16 cellular contexts compared by ENCODE assay signal in the genomic region with DNA sequence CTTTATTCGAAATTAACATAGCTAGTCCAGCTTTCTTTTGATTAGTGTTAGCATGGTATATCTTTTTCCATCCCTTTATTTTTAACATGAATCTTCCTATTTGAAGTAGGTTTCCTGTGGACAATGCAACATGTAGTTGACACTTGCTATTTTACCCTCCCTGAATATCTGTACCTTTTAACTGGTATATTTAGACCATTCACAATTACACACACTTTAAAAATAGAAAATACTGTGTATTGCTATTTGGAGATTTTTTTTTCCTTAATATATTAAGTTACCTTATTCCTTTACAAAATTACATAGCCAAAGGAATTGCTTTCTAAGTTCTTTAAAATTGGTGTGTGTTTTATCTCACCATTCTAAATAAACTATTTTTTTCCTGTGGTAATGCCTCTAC. TPM values are rescaled to one million over a fixed set of nuclear protein-coding genes. Genes with fewer than 3 reads are reported as not detected.
DNase-seq lines count a peak whose midpoint lies in the region; ATAC-seq, FAIRE-seq and TF ChIP-seq lines count a peak whose summit lies in the region.
"Had no signal": no experiment of that assay in that cellular context is flagged by ENCODE, and none has a peak within 500 bp of the region (broad histone marks: within the 10 kb centered on the region; RNA-seq: fewer than 3 reads in every experiment).

No MANE protein-coding gene starts in this region.

- in situ Hi-C loops in K562 (cut with MboI), result no loop called here

- no peak overlapping the region for H2AFZ ChIP-seq in K562 (ENCODE audit: low read depth, low read length)

- H3K27me3 ChIP-seq in K562 (ENCODE audit: control insufficient read depth in 2 of 2, insufficient read depth in 2 of 2, low read length in 2 of 2) (no peaks in the 10 kb centered on the region), layer of hippocampus (ENCODE audit: control insufficient read depth, insufficient read depth, low read length) (no peaks in the 10 kb centered on the region)
- H3K27me3 ChIP-seq: BLaER1 treated with 17β-estradiol and CSF1 and Interleukin-3, amounts not matched to agents 10 nM and 100 nM had no signal

- H3K27ac ChIP-seq in K562 (ENCODE audit: extremely low read depth, low read depth, low read length) (no peak overlapping the region), layer of hippocampus (ENCODE audit: low read depth, low read length) (peak overlapping the region; percentile 76), temporal lobe (ENCODE audit: low read depth, low read length) (peak overlapping the region; percentile 75)
- H3K27ac ChIP-seq: BLaER1 treated with 17β-estradiol and CSF1 and Interleukin-3, amounts not matched to agents 10 nM and 100 nM had no signal

- intact Hi-C loops in left ventricle myocardium superior (cut with micrococcal nuclease), result no loop called here
- intact Hi-C loops in cardiac septum (cut with DNase I), result no loop called here
- intact Hi-C loops in K562 (cut with micrococcal nuclease), result no loop called here

- H3K4me1 ChIP-seq in K562 (replicated peaks in 1 of 2; ENCODE audit: control insufficient read depth in 2 of 2, insufficient read depth in 2 of 2, low read length in 2 of 2), result peaks cover 0 to 3% of the 10 kb centered on the region in 2 experiments; a peak in 2 of 5 replicates

- no peak overlapping the region for H3K9ac ChIP-seq in K562 (ENCODE audit: insufficient read depth in 1 of 2, low read depth in 2 of 2, low read length in 2 of 2)
- H3K9ac ChIP-seq: BLaER1 treated with 17β-estradiol and CSF1 and Interleukin-3, amounts not matched to agents 10 nM and 100 nM had no signal

- DNase-seq in left ventricle myocardium superior (no peak), cardiac septum (ENCODE audit: low spot score) (no peak), K562 (ENCODE audit: extremely low read depth in 1 of 4, low spot score in 3 of 4) (no peak), glomerular visceral epithelial cell (ENCODE audit: extremely low spot score) (no peak), NCI-H510A (lab: John Stamatoyannopoulos, UW) (no peak)
- DNase-seq: Calu3; CD8-positive, alpha-beta T cell; DMS79 treated with DMSO at 0.1 percent for 48 hours; GF-D8; GOT3; H7 had no signal

- no peak overlapping the region for H3K4me2 ChIP-seq in K562 (ENCODE audit: insufficient read depth, low read length)
- H3K4me2 ChIP-seq: BLaER1 treated with 17β-estradiol and CSF1 and Interleukin-3, amounts not matched to agents 10 nM and 100 nM had no signal

- H3K9me1 ChIP-seq in K562 (ENCODE audit: control insufficient read depth, insufficient read depth, low read length), result no peaks in the 10 kb centered on the region

- ATAC-seq in left ventricle myocardium superior (peak; percentile 40), K562 (no peak)
- ATAC-seq: CD8-positive, alpha-beta T cell; GM12878; HCT116 had no signal

- no TSS peak for BruUV-seq in K562 (replicated peaks; lab: Mats Ljungman, UMichigan)

- no peak for TF ChIP-seq CTCF in K562 (IDR thresholded peaks at IDR 0.05 in 2 of 3, conservative IDR thresholded peaks at IDR 0.05 in 1 of 3; ENCODE audit: insufficient read depth in 2 of 3, low read depth in 1 of 3, low read length in 3 of 3)

- H3K4me3 ChIP-seq in K562, result no peak overlapping the region
- H3K4me3 ChIP-seq: BLaER1 treated with 17β-estradiol and CSF1 and Interleukin-3, amounts not matched to agents 10 nM and 100 nM; GM12878 had no signal

- 0% methylated on average over 1 of the region's 1 CpG for WGBS in K562 (ENCODE audit: insufficient coverage, low coverage, missing lambda C conversion rate)

- TF ChIP-seq POLR2A in K562 (conservative IDR thresholded peaks at IDR 0.05), result no peak

- H3K9me3 ChIP-seq in K562 (replicated peaks; ENCODE audit: control insufficient read depth, insufficient read depth, low read depth, low read length), result no peaks in the 10 kb centered on the region

- H3K36me3 ChIP-seq in K562 (ENCODE audit: control insufficient read depth, insufficient read depth, low read length), result no peaks in the 10 kb centered on the region

- no peaks in the 10 kb centered on the region for H3K79me2 ChIP-seq in K562 (ENCODE audit: control insufficient read depth, insufficient read depth, low read length)

- POLR2A ChIA-PET in K562 (lab: Yijun Ruan, JAX), result no interaction called here

- no peak for FAIRE-seq in K562 (lab: Jason Lieb, UNC)
- FAIRE-seq: GM12878 had no signal

- 0 out of 2 replicates have a peak, but pooled peaks cover 6% of the 10 kb centered on the region for H4K20me1 ChIP-seq in K562 (replicated peaks; ENCODE audit: control insufficient read depth, insufficient read depth, low read length)
- H4K20me1 ChIP-seq: BLaER1 treated with 17β-estradiol and CSF1 and Interleukin-3, amounts not matched to agents 10 nM and 100 nM had no signal

- TF ChIP-seq RAD21 in K562 (CRISPR knock-in tag; conservative IDR thresholded peaks at IDR 0.05 in 1 of 2, IDR thresholded peaks at IDR 0.05 in 1 of 2), result no peak

- no peak for TF ChIP-seq EP300 in K562 (IDR thresholded peaks at IDR 0.05; ENCODE audit: low read length)

- CTCF ChIA-PET in K562 (lab: Yijun Ruan, JAX; ENCODE audit: low intra/inter-chr PET ratio), result no interaction called here

TF ChIP-seq in K562, 482 proteins besides CTCF, POLR2A, EP300 and RAD21:
- TF ChIP-seq ZNF79 (CRISPR knock-in tag; IDR thresholded peaks at IDR 0.05; ENCODE audit: low read depth) (0 out of 2 replicates have a peak, but pooled peaks have one; percentile 64), TEAD2 (tag; IDR thresholded peaks at IDR 0.05) (no peak), RBM14 (IDR thresholded peaks at IDR 0.05; ENCODE audit: borderline replicate concordance, insufficient read depth, low read depth, low read length) (no peak)

RNA-seq across cellular contexts. Expression of a gene that starts 15.0 kb away (rescaled TPM):
- total RNA-seq in left ventricle myocardium superior (15.6 TPM), cardiac septum (11.7 TPM), K562 (2014; rRNA removed) (6.4 and 8.2 TPM in 2 replicates), K562 (2014; rRNA removed; fragmentation: Illumina TruSeq; extraction: Trizol) (6.0 and 6.7 TPM in 2 replicates), K562 (2015; rRNA removed; fragmentation: Illumina TruSeq; extraction: Trizol) (4.7 and 5.7 TPM in 2 replicates), K562 (2021) (8.8 and 11.3 TPM in 2 replicates), temporal lobe (36.9 TPM)
- 11.4 and 21.2 TPM in 2 replicates for total RNA-seq in K562 (2011; cell fraction: chromatin; rRNA removed; ENCODE audit: low replicate concordance)
- total RNA-seq in K562 (2011; cell fraction: nucleolus; rRNA removed), result 9.5 and 10.4 TPM in 2 replicates
- 8.9 and 16.6 TPM in 2 replicates for total RNA-seq in K562 (2011; cell fraction: nucleoplasm; rRNA removed)
- polyA plus RNA-seq in K562 (2011; rRNA removed) (9.2 and 12.1 TPM in 2 replicates), K562 (2014; fragmentation: Illumina TruSeq; extraction: Trizol) (6.1 and 7.4 TPM in 2 replicates), K562 (2014; fragmentation: Nextera tagmentation; extraction: Ambion mirVana) (1 to 10 TPM in 1 of 2 experiments, under 1 TPM in 1; 0.96 to 1.4 TPM), K562 (2014; rRNA removed) (6.2 and 7.0 TPM in 2 replicates)
- polyA plus RNA-seq in K562 (2011; cell fraction: cytosol; rRNA removed), result 8.8 and 9.9 TPM in 2 replicates
- polyA plus RNA-seq in K562 (2011; cell fraction: nucleus; rRNA removed), result 8.5 and 10.0 TPM in 2 replicates
- 5.0 and 11.1 TPM in 2 replicates for polyA plus RNA-seq in K562 (2012)
- polyA minus RNA-seq in K562 (2011; rRNA and poly(A)+ RNA removed), result 14.2 and 14.3 TPM in 2 replicates
- polyA minus RNA-seq in K562 (2011; cell fraction: cytosol; rRNA and poly(A)+ RNA removed), result 13.1 and 13.8 TPM in 2 replicates
- polyA minus RNA-seq in K562 (2011; cell fraction: nucleus; rRNA and poly(A)+ RNA removed), result 10.2 and 14.2 TPM in 2 replicates

RNA-seq across cellular contexts. Expression of a gene that starts 54.6 kb away (rescaled TPM):
- 4.8 TPM for total RNA-seq in left ventricle myocardium superior
- 4.6 TPM for total RNA-seq in cardiac septum
- 0.39 and 0.79 TPM in 2 replicates for total RNA-seq in K562 (2011; cell fraction: chromatin; rRNA removed; ENCODE audit: low replicate concordance)
- total RNA-seq in K562 (2011; cell fraction: nucleolus; rRNA removed), result 0.50 and 0.53 TPM in 2 replicates
- total RNA-seq in K562 (2011; cell fraction: nucleoplasm; rRNA removed), result 1.2 TPM in 1 of 2 replicates, not detected in the other
- 0.57 and 1.4 TPM in 2 replicates for total RNA-seq in K562 (2014; rRNA removed)
- 0.41 and 0.51 TPM in 2 replicates for total RNA-seq in K562 (2014; rRNA removed; fragmentation: Illumina TruSeq; extraction: Trizol)
- total RNA-seq in K562 (2015; rRNA removed; fragmentation: Illumina TruSeq; extraction: Trizol), result 0.51 and 0.68 TPM in 2 replicates
- 0.18 and 0.49 TPM in 2 replicates for total RNA-seq in K562 (2021)
- 0.24 and 0.45 TPM in 2 replicates for polyA plus RNA-seq in K562 (2011; rRNA removed)
- 0.06 and 0.15 TPM in 2 replicates for polyA plus RNA-seq in K562 (2011; cell fraction: cytosol; rRNA removed)
- polyA plus RNA-seq in K562 (2011; cell fraction: nucleus; rRNA removed), result 0.28 and 0.38 TPM in 2 replicates
- polyA plus RNA-seq in K562 (2012), result 0.46 and 1.1 TPM in 2 replicates
- 0.15 and 0.37 TPM in 2 replicates for polyA plus RNA-seq in K562 (2014; fragmentation: Illumina TruSeq; extraction: Trizol)
- under 1 TPM; 0.15 to 0.28 TPM for polyA plus RNA-seq in K562 (2014; fragmentation: Nextera tagmentation; extraction: Ambion mirVana)
- polyA plus RNA-seq in K562 (2014; rRNA removed), result 0.11 and 0.19 TPM in 2 replicates
- 0.63 and 0.75 TPM in 2 replicates for polyA minus RNA-seq in K562 (2011; rRNA and poly(A)+ RNA removed)
- not detected in 2 replicates for polyA minus RNA-seq in K562 (2011; cell fraction: cytosol; rRNA and poly(A)+ RNA removed)
- 0.94 and 1.00 TPM in 2 replicates for polyA minus RNA-seq in K562 (2011; cell fraction: nucleus; rRNA and poly(A)+ RNA removed)
- 2.0 TPM for total RNA-seq in temporal lobe
- total RNA-seq: H7 had no signal
